In genomic region chr2:9994462-9994861, GRCh38 we compare ENCODE assay signal across 24 cellular contexts. TPM values are rescaled to one million over a fixed set of nuclear protein-coding genes. Genes with fewer than 3 reads are reported as not detected.
A peak's percentile ranks its signal among the peaks of the same experiment; 100 is the strongest.
DNase-seq lines count a peak whose midpoint lies in the region; ATAC-seq and TF ChIP-seq lines count a peak whose summit lies in the region.
"Had no signal": no experiment of that assay in that cellular context is flagged by ENCODE, and none has a peak within 500 bp of the region (broad histone marks: within the 10 kb centered on the region; RNA-seq: fewer than 3 reads in every experiment).

No MANE protein-coding gene starts in this region.

- H3K79me2 ChIP-seq in neural progenitor cell (ENCODE audit: low read depth): no peaks in the 10 kb centered on the region

- CTCF ChIA-PET in activated CD4-positive, alpha-beta memory T cell treated with anti-CD3 and anti-CD28 coated beads, Interleukin-2, amount 10 ng/mL, durations not matched to agents 7 days and 5 days (lab: Charles Lee): interaction anchor here (1.6 to 5.4 kb wide), 2 partner anchors 11 to 54 kb away, joined by 5 to 43 read pairs; no protein-coding TSS in a partner anchor

- peak overlapping the region; percentile 87 for H3K27ac Mint-ChIP-seq in endothelial cell (ENCODE audit: unreplicated experiment)
- peak overlapping the region; percentile 46 for H3K27ac Mint-ChIP-seq in neural progenitor cell
- no peak overlapping the region for H3K27ac Mint-ChIP-seq in activated CD4-positive, alpha-beta memory T cell treated with anti-CD3 and anti-CD28 coated beads, Interleukin-2, amount 10 ng/mL, durations not matched to agents 7 days and 5 days
- H3K27ac Mint-ChIP-seq: CD4-positive, alpha-beta T cell; GM23338 had no signal

- H3K36me3 ChIP-seq in heart left ventricle: no peaks in the 10 kb centered on the region
- H3K36me3 ChIP-seq in neural progenitor cell: no peaks in the 10 kb centered on the region
- no peaks in the 10 kb centered on the region for H3K36me3 ChIP-seq in vagina
- H3K36me3 ChIP-seq: BLaER1 treated with 17β-estradiol and CSF1 and Interleukin-3, amounts not matched to agents 10 nM and 100 nM had no signal

- DNase-seq in cardiac septum (ENCODE audit: low spot score) (peak; percentile 55), heart left ventricle (no peak), endothelial cell (ENCODE audit: low spot score) (no peak), neural progenitor cell (ENCODE audit: low spot score) (no peak), vagina (ENCODE audit: extremely low spot score in 2 of 2) (no peak), Kasumi-1 (lab: John Stamatoyannopoulos, UW) (no peak)
- DNase-seq in activated CD4-positive, alpha-beta memory T cell treated with anti-CD3 and anti-CD28 coated beads, Interleukin-2, amount 10 ng/mL, durations not matched to agents 7 days and 5 days: no peak
- DNase-seq: CD4-positive, alpha-beta T cell; DMS53; H9; MV-4-11; NCI-H1105; NCI-H146; NCI-H1930; NCI-H2107; NCI-H446; NCI-H526; NCI-H82; NK-92 treated with Interleukin-12 subunit alpha and Interleukin-12 subunit beta, amount 100 ng/mL, for 24 hours; PC-3 had no signal

- H3K36me3 Mint-ChIP-seq in endothelial cell (ENCODE audit: low read depth, unreplicated experiment) (peaks cover 4% of the 10 kb centered on the region), neural progenitor cell (no peaks in the 10 kb centered on the region)
- no peaks in the 10 kb centered on the region for H3K36me3 Mint-ChIP-seq in activated CD4-positive, alpha-beta memory T cell treated with anti-CD3 and anti-CD28 coated beads, Interleukin-2, amount 10 ng/mL, durations not matched to agents 7 days and 5 days (ENCODE audit: low read depth)

- TF ChIP-seq CTCF in heart left ventricle (IDR thresholded peaks at IDR 0.05) (no peak), endothelial cell (IDR thresholded peaks at IDR 0.05; ENCODE audit: unreplicated experiment) (no peak), neural progenitor cell (IDR thresholded peaks at IDR 0.05) (no peak), vagina (IDR thresholded peaks at IDR 0.05) (no peak)

- H3K27me3 Mint-ChIP-seq in endothelial cell (ENCODE audit: unreplicated experiment) (peaks cover 7% of the 10 kb centered on the region), neural progenitor cell (ENCODE audit: insufficient read depth, low read depth) (peaks cover 10% of the 10 kb centered on the region)
- H3K27me3 Mint-ChIP-seq in activated CD4-positive, alpha-beta memory T cell treated with anti-CD3 and anti-CD28 coated beads, Interleukin-2, amount 10 ng/mL, durations not matched to agents 7 days and 5 days: peaks cover 1% of the 10 kb centered on the region
- H3K27me3 Mint-ChIP-seq: CD4-positive, alpha-beta T cell had no signal

- peak overlapping the region; percentile 27 for H3K4me3 Mint-ChIP-seq in endothelial cell (ENCODE audit: unreplicated experiment)
- peak overlapping the region; percentile 64 for H3K4me3 Mint-ChIP-seq in neural progenitor cell
- no peak overlapping the region for H3K4me3 Mint-ChIP-seq in activated CD4-positive, alpha-beta memory T cell treated with anti-CD3 and anti-CD28 coated beads, Interleukin-2, amount 10 ng/mL, durations not matched to agents 7 days and 5 days
- H3K4me3 Mint-ChIP-seq: CD4-positive, alpha-beta T cell; GM23338; H9 had no signal

- intact Hi-C loops in cardiac septum (cut with DNase I): no loop called here
- intact Hi-C loops in heart left ventricle (cut with DNase I): loop anchor here in 1 of 10 donors (5.0 kb wide), 1 partner anchor 33 kb away; no protein-coding TSS in a partner anchor
- intact Hi-C loops in vagina (cut with DNase I): no loop called here

- peaks cover 0 to 49% (median 23%) of the 10 kb centered on the region in 12 donors for H3K4me1 ChIP-seq in heart left ventricle
- H3K4me1 ChIP-seq in neural progenitor cell: no peaks in the 10 kb centered on the region
- peaks cover 30% of the 10 kb centered on the region for H3K4me1 ChIP-seq in vagina

- H3K4me2 ChIP-seq in neural progenitor cell: no peak overlapping the region
- H3K4me2 ChIP-seq: GM23338 had no signal

- H3K9me3 ChIP-seq in heart left ventricle: no peaks in the 10 kb centered on the region
- no peaks in the 10 kb centered on the region for H3K9me3 ChIP-seq in neural progenitor cell (ENCODE audit: low read depth)
- no peaks in the 10 kb centered on the region for H3K9me3 ChIP-seq in vagina
- H3K9me3 ChIP-seq: BLaER1 treated with 17β-estradiol and CSF1 and Interleukin-3, amounts not matched to agents 10 nM and 100 nM had no signal

- H3K27ac ChIP-seq in heart left ventricle (peak overlapping the region in 1 of 12 donors; percentile 30), neural progenitor cell (no peak overlapping the region), vagina (peak overlapping the region; percentile 68)
- H3K27ac ChIP-seq: BLaER1 treated with 17β-estradiol and CSF1 and Interleukin-3, amounts not matched to agents 10 nM and 100 nM had no signal

- WGBS in heart left ventricle, 4 donors: 95 to 97% (median 97%) methylated on average over 11 of the region's 11 CpGs

- H3K27me3 ChIP-seq in heart left ventricle: no peaks in the 10 kb centered on the region
- H3K27me3 ChIP-seq in neural progenitor cell: no peaks in the 10 kb centered on the region
- no peaks in the 10 kb centered on the region for H3K27me3 ChIP-seq in vagina
- H3K27me3 ChIP-seq: BLaER1 treated with 17β-estradiol and CSF1 and Interleukin-3, amounts not matched to agents 10 nM and 100 nM had no signal

- no peak overlapping the region for H2AFZ ChIP-seq in neural progenitor cell (replicated peaks)
- H2AFZ ChIP-seq: GM23338 had no signal

- H3K9ac ChIP-seq in neural progenitor cell: no peak overlapping the region
- H3K9ac ChIP-seq: BLaER1 treated with 17β-estradiol and CSF1 and Interleukin-3, amounts not matched to agents 10 nM and 100 nM had no signal

- H4K20me1 ChIP-seq in neural progenitor cell (ENCODE audit: low read depth): no peaks in the 10 kb centered on the region
- H4K20me1 ChIP-seq: BLaER1 treated with 17β-estradiol and CSF1 and Interleukin-3, amounts not matched to agents 10 nM and 100 nM had no signal

- H3K4me3 ChIP-seq in heart left ventricle (no peak overlapping the region), neural progenitor cell (no peak overlapping the region), vagina (no peak overlapping the region)
- H3K4me3 ChIP-seq: BLaER1 treated with 17β-estradiol and CSF1 and Interleukin-3, amounts not matched to agents 10 nM and 100 nM; GM23338; K562 had no signal

- POLR2A ChIA-PET in activated CD4-positive, alpha-beta memory T cell treated with anti-CD3 and anti-CD28 coated beads, Interleukin-2, amount 10 ng/mL, durations not matched to agents 7 days and 5 days (lab: Charles Lee): no interaction called here

- H3K9me3 Mint-ChIP-seq in endothelial cell (ENCODE audit: unreplicated experiment): no peaks in the 10 kb centered on the region
- H3K9me3 Mint-ChIP-seq in neural progenitor cell: no peaks in the 10 kb centered on the region
- no peaks in the 10 kb centered on the region for H3K9me3 Mint-ChIP-seq in activated CD4-positive, alpha-beta memory T cell treated with anti-CD3 and anti-CD28 coated beads, Interleukin-2, amount 10 ng/mL, durations not matched to agents 7 days and 5 days
- H3K9me3 Mint-ChIP-seq: CD4-positive, alpha-beta T cell; GM23338; H9 had no signal

- H3K4me1 Mint-ChIP-seq in endothelial cell (ENCODE audit: unreplicated experiment) (peaks cover 35% of the 10 kb centered on the region), neural progenitor cell (peaks cover 20% of the 10 kb centered on the region)
- peaks cover 25% of the 10 kb centered on the region for H3K4me1 Mint-ChIP-seq in activated CD4-positive, alpha-beta memory T cell treated with anti-CD3 and anti-CD28 coated beads, Interleukin-2, amount 10 ng/mL, durations not matched to agents 7 days and 5 days

- ATAC-seq in heart left ventricle (no peak), HG02678 (IDR thresholded peaks at IDR 0.05; ENCODE audit: unreplicated experiment) (no peak)
- ATAC-seq: GM23338, K562, PC-3 had no signal

- no peak for TF ChIP-seq POLR2A in heart left ventricle (IDR thresholded peaks at IDR 0.05)
- TF ChIP-seq POLR2A in vagina (IDR thresholded peaks at IDR 0.05): no peak

- H3F3A ChIP-seq in neural progenitor cell (ENCODE audit: low read depth): no peaks in the 10 kb centered on the region

RNA-seq across cellular contexts. Expression of gene GRHL1, which starts 43.0 kb away (rescaled TPM):
- total RNA-seq in cardiac septum (1.1 TPM), heart left ventricle (1 to 10 TPM in 6 of 9 donors, under 1 TPM in 3; 0.79 to 2.8 (median 1.1) TPM), endothelial cell (ENCODE audit: unreplicated experiment) (1.7 TPM), neural progenitor cell (ENCODE audit: low replicate concordance) (4.7 and 5.8 TPM in 2 replicates), vagina (126 TPM)
- polyA plus RNA-seq in heart left ventricle: under 1 TPM; 0.50 to 0.57 TPM
- 1 to 10 TPM; 1.2 to 2.0 TPM for total RNA-seq in activated CD4-positive, alpha-beta memory T cell treated with anti-CD3 and anti-CD28 coated beads, Interleukin-2, amount 10 ng/mL, durations not matched to agents 7 days and 5 days

RNA-seq across cellular contexts. Expression of gene KLF11, which starts 48.9 kb away (rescaled TPM):
- 22.3 TPM for total RNA-seq in cardiac septum
- 10 to 100 TPM; 11.8 to 43.8 (median 21.4) TPM for total RNA-seq in heart left ventricle
- polyA plus RNA-seq in heart left ventricle: 1 to 10 TPM; 5.4 to 8.0 TPM
- 8.2 TPM for total RNA-seq in endothelial cell (ENCODE audit: unreplicated experiment)
- total RNA-seq in neural progenitor cell (ENCODE audit: low replicate concordance): 9.6 and 9.7 TPM in 2 replicates
- 30.4 TPM for total RNA-seq in vagina
- 10 to 100 TPM; 14.4 to 16.0 TPM for total RNA-seq in activated CD4-positive, alpha-beta memory T cell treated with anti-CD3 and anti-CD28 coated beads, Interleukin-2, amount 10 ng/mL, durations not matched to agents 7 days and 5 days

Comparison
In these comparisons a context has a peak if more than half of its experiments do, and no peak if none do; other contexts are left out.
1. RNA of gene GRHL1, which starts 43.0 kb away (total RNA-seq): 126 TPM in vagina (single experiment); 4.7 to 5.8 TPM in neural progenitor cell, 1.2 to 2.0 TPM in activated CD4-positive, alpha-beta memory T cell treated with anti-CD3 and anti-CD28 coated beads, Interleukin-2, amount 10 ng/mL, durations not matched to agents 7 days and 5 days, 1.7 TPM in endothelial cell (single experiment), 0.79 to 2.8 TPM in heart left ventricle and 1.1 TPM in cardiac septum (single experiment); every median in the first group is over 10 times any median in the second.